In genomic region chr1:16692717-16693468, GRCh38 we compare ENCODE assay signal across 4 cellular contexts. TPM values are rescaled to one million over a fixed set of nuclear protein-coding genes. Genes with fewer than 3 reads are reported as not detected.
"Had no signal": no experiment of that assay in that cellular context is flagged by ENCODE, and none has a peak within 500 bp of the region (broad histone marks: within the 10 kb centered on the region; RNA-seq: fewer than 3 reads in every experiment).

No MANE protein-coding gene starts in this region.

RNA-seq across cellular contexts. Expression of gene RNU1-3, which starts 26.1 kb away (rescaled TPM):
- polyA plus RNA-seq: mammary epithelial cell, sigmoid colon, small intestine, urinary bladder had no signal

RNA-seq across cellular contexts. Expression of gene RNU1-4, which starts 47.4 kb away (rescaled TPM):
- polyA plus RNA-seq: mammary epithelial cell, sigmoid colon, small intestine, urinary bladder had no signal
